ENCODE assay signal across 21 cellular contexts in genomic region chr19:50977626-50978025, GRCh38. TPM values are rescaled to one million over a fixed set of nuclear protein-coding genes. Genes with fewer than 3 reads are reported as not detected.
DNase-seq lines count a peak whose midpoint lies in the region; ATAC-seq and TF ChIP-seq lines count a peak whose summit lies in the region.
"Had no signal": no experiment of that assay in that cellular context is flagged by ENCODE, and none has a peak within 500 bp of the region (broad histone marks: within the 10 kb centered on the region; RNA-seq: fewer than 3 reads in every experiment).

No MANE protein-coding gene starts in this region.

- no peak overlapping the region for H4K8ac ChIP-seq in trophoblast cell (ENCODE audit: low read depth, low read length)

- no peak overlapping the region for H3K18ac ChIP-seq in trophoblast cell (ENCODE audit: low read length)

- H3K9ac ChIP-seq in HCT116 (ENCODE audit: low read length): no peak overlapping the region
- no peak overlapping the region for H3K9ac ChIP-seq in trophoblast cell (ENCODE audit: low read length)
- H3K9ac ChIP-seq: BLaER1 treated with 17β-estradiol and CSF1 and Interleukin-3, amounts not matched to agents 10 nM and 100 nM had no signal

- WGBS in trophoblast cell (ENCODE audit: extremely low coverage, insufficient coverage, insufficient read length): no CpG with 5 or more reads among the region's 4 CpGs

- no peak overlapping the region for H3K4ac ChIP-seq in trophoblast cell (ENCODE audit: low read depth, low read length)

- BruUV-seq in HCT116 (replicated peaks; lab: Mats Ljungman, UMichigan): no TSS peak

- RAD21 ChIA-PET in HCT116 (lab: Charles Lee; ENCODE audit: low non-redundant PET in 1 of 2, low total read pairs in 2 of 2, uncharacterized antibody in 2 of 2, unreplicated experiment in 2 of 2): interaction anchor here in 1 of 2 experiments (0.7 kb wide), 1 partner anchor 39 kb away, joined by 3 read pairs; no protein-coding TSS in a partner anchor

- H2BK12ac ChIP-seq in trophoblast cell (ENCODE audit: low read length): peak overlapping the region; percentile 59

- no peaks in the 10 kb centered on the region for H3K9me2 ChIP-seq in HCT116 (ENCODE audit: insufficient read depth)

- peaks cover 8% of the 10 kb centered on the region for H3K79me1 ChIP-seq in trophoblast cell (ENCODE audit: low read length)

- no peaks in the 10 kb centered on the region for H3K9me3 ChIP-seq in HCT116 (ENCODE audit: control insufficient read depth in 1 of 2, insufficient read depth in 1 of 2, low read depth in 1 of 2, low read length in 2 of 2)
- peaks cover 2% of the 10 kb centered on the region for H3K9me3 ChIP-seq in trophoblast cell (ENCODE audit: insufficient read depth, low read depth, low read length)
- H3K9me3 ChIP-seq: BLaER1 treated with 17β-estradiol and CSF1 and Interleukin-3, amounts not matched to agents 10 nM and 100 nM; HAP-1 had no signal

- H3K36me3 Mint-ChIP-seq in activated T-cell treated with anti-CD3 and anti-CD28 coated beads, Interleukin-2, amount 50 U/mL, for 72 hours (ENCODE audit: insufficient read depth in 2 of 2): no peaks in the 10 kb centered on the region
- H3K36me3 Mint-ChIP-seq in activated T-helper 17 cell treated with anti-CD3 and anti-CD28 coated beads, Interleukin-2, amount 50 U/mL, for 72 hours (ENCODE audit: low read depth): no peaks in the 10 kb centered on the region
- H3K36me3 Mint-ChIP-seq: CD4-positive, CD25-positive, alpha-beta regulatory T cell had no signal

- H2AFZ ChIP-seq in HCT116 (ENCODE audit: low read depth, low read length, poor library complexity, severe bottlenecking) (no peak overlapping the region), trophoblast cell (ENCODE audit: insufficient read depth, low read length, poor library complexity) (no peak overlapping the region)

- no peak overlapping the region for H2BK120ac ChIP-seq in trophoblast cell (ENCODE audit: insufficient read depth, low read length, poor library complexity)

- H3K9me3 Mint-ChIP-seq in activated T-cell treated with anti-CD3 and anti-CD28 coated beads, Interleukin-2, amount 50 U/mL, for 72 hours: no peaks in the 10 kb centered on the region
- H3K9me3 Mint-ChIP-seq in activated T-helper 17 cell treated with anti-CD3 and anti-CD28 coated beads, Interleukin-2, amount 50 U/mL, for 72 hours: no peaks in the 10 kb centered on the region

- H3K4me2 ChIP-seq in HCT116 (ENCODE audit: low read length) (peak overlapping the region; percentile 35), trophoblast cell (ENCODE audit: low read length) (no peak overlapping the region)
- H3K4me2 ChIP-seq: BLaER1 treated with 17β-estradiol and CSF1 and Interleukin-3, amounts not matched to agents 10 nM and 100 nM had no signal

- no peak overlapping the region for H3K23ac ChIP-seq in trophoblast cell (ENCODE audit: low read length)

- no peak overlapping the region for H3K4me3 Mint-ChIP-seq in activated T-cell treated with anti-CD3 and anti-CD28 coated beads, Interleukin-2, amount 50 U/mL, for 72 hours
- no peak overlapping the region for H3K4me3 Mint-ChIP-seq in activated T-helper 17 cell treated with anti-CD3 and anti-CD28 coated beads, Interleukin-2, amount 50 U/mL, for 72 hours
- H3K4me3 Mint-ChIP-seq: CD4-positive, CD25-positive, alpha-beta regulatory T cell; HFFc6 had no signal

- H3K27me3 ChIP-seq in HCT116 (ENCODE audit: insufficient read depth, low read length) (no peaks in the 10 kb centered on the region), trophoblast cell (ENCODE audit: insufficient read depth, low read length) (no peaks in the 10 kb centered on the region)

- no peak overlapping the region for H3K14ac ChIP-seq in trophoblast cell (ENCODE audit: low read length)

- TF ChIP-seq RAD21 in HCT116 (IDR thresholded peaks at IDR 0.05; ENCODE audit: low read depth): no peak

- no peak overlapping the region for H4K91ac ChIP-seq in trophoblast cell (ENCODE audit: low read depth, low read length)

- no peaks in the 10 kb centered on the region for H3K36me3 ChIP-seq in HCT116 (ENCODE audit: control insufficient read depth in 1 of 2, insufficient read depth in 2 of 2, low read length in 2 of 2)
- H3K36me3 ChIP-seq in trophoblast cell (ENCODE audit: control insufficient read depth in 1 of 2, insufficient read depth in 2 of 2, low read length in 2 of 2): no peaks in the 10 kb centered on the region
- H3K36me3 ChIP-seq: BLaER1 treated with 17β-estradiol and CSF1 and Interleukin-3, amounts not matched to agents 10 nM and 100 nM; HAP-1 had no signal

- ATAC-seq in HCT116: peak; percentile 39
- no peak for ATAC-seq in activated T-cell treated with anti-CD3 and anti-CD28 coated beads, Interleukin-2, amount 50 U/mL, for 72 hours (replicated peaks in 1 of 2)
- ATAC-seq in GM19023 (IDR thresholded peaks at IDR 0.05; ENCODE audit: unreplicated experiment): no peak
- no peak for ATAC-seq in activated T-helper 17 cell treated with anti-CD3 and anti-CD28 coated beads, Interleukin-2, amount 50 U/mL, for 72 hours (replicated peaks)
- ATAC-seq: GM12878 had no signal

- TF ChIP-seq CTCF in HCT116 (IDR thresholded peaks at IDR 0.05 in 2 of 3, conservative IDR thresholded peaks at IDR 0.05 in 1 of 3; ENCODE audit: borderline replicate concordance in 1 of 3, insufficient read depth in 1 of 3, low read depth in 2 of 3, low read length in 2 of 3): no peak

- no peak overlapping the region for H4K12ac ChIP-seq in trophoblast cell (ENCODE audit: low read depth, low read length)

- POLR2A ChIA-PET in HCT116 (lab: Charles Lee): interaction anchor here (0.9 kb wide), 1 partner anchor 15 kb away, joined by 3 read pairs; no protein-coding TSS in a partner anchor

- intact Hi-C loops in HCT116 (cut with micrococcal nuclease): no loop called here

- H3K79me2 ChIP-seq in HCT116 (ENCODE audit: insufficient read depth, low read length) (no peaks in the 10 kb centered on the region), trophoblast cell (ENCODE audit: control insufficient read depth, insufficient read depth, low read length, poor library complexity) (no peaks in the 10 kb centered on the region)

- no peak overlapping the region for H3K27ac Mint-ChIP-seq in activated T-cell treated with anti-CD3 and anti-CD28 coated beads, Interleukin-2, amount 50 U/mL, for 72 hours
- no peak overlapping the region for H3K27ac Mint-ChIP-seq in activated T-helper 17 cell treated with anti-CD3 and anti-CD28 coated beads, Interleukin-2, amount 50 U/mL, for 72 hours
- H3K27ac Mint-ChIP-seq: HFFc6 had no signal

- DNase-seq in HCT116 (ENCODE audit: low read depth, low spot score) (peak; percentile 45), SW480 (ENCODE audit: low spot score) (peak; percentile 90), medulla oblongata (ENCODE audit: extremely low spot score) (peak; percentile 40), trophoblast cell (no peak), RPMI8226 (no peak)
- DNase-seq in activated T-cell treated with anti-CD3 and anti-CD28 coated beads, Interleukin-2, amount 50 U/mL, for 72 hours: no peak
- DNase-seq: ACHN; Calu3; CD4-positive, CD25-positive, alpha-beta regulatory T cell; DMS 273 treated with DMSO at 0.1 percent for 48 hours; GOT3; HFFc6; IMR-90 had no signal

- no peaks in the 10 kb centered on the region for H4K20me1 ChIP-seq in HCT116 (ENCODE audit: insufficient read depth)
- H4K20me1 ChIP-seq: BLaER1 treated with 17β-estradiol and CSF1 and Interleukin-3, amounts not matched to agents 10 nM and 100 nM had no signal

- H2AK5ac ChIP-seq in trophoblast cell (ENCODE audit: low read length): no peak overlapping the region

- no peak overlapping the region for H3K4me3 ChIP-seq in HCT116 (replicated peaks in 1 of 2; ENCODE audit: low read depth in 1 of 2, low read length in 2 of 2)
- H3K4me3 ChIP-seq in trophoblast cell (ENCODE audit: low read depth, low read length): no peak overlapping the region
- H3K4me3 ChIP-seq: BLaER1 treated with 17β-estradiol and CSF1 and Interleukin-3, amounts not matched to agents 10 nM and 100 nM; GM12878; HAP-1 had no signal

- H3K4me1 Mint-ChIP-seq in activated T-cell treated with anti-CD3 and anti-CD28 coated beads, Interleukin-2, amount 50 U/mL, for 72 hours (ENCODE audit: low read depth): no peaks in the 10 kb centered on the region
- no peaks in the 10 kb centered on the region for H3K4me1 Mint-ChIP-seq in activated T-helper 17 cell treated with anti-CD3 and anti-CD28 coated beads, Interleukin-2, amount 50 U/mL, for 72 hours
- H3K4me1 Mint-ChIP-seq: CD4-positive, CD25-positive, alpha-beta regulatory T cell had no signal

- H3K4me1 ChIP-seq in HCT116 (ENCODE audit: control insufficient read depth in 1 of 2, insufficient read depth in 2 of 2, low read length in 2 of 2) (peaks cover 38 to 85% of the 10 kb centered on the region in 2 experiments), trophoblast cell (ENCODE audit: control insufficient read depth in 1 of 2, insufficient read depth in 2 of 2, low read length in 2 of 2) (peaks cover 14 to 21% of the 10 kb centered on the region in 2 experiments)
- H3K4me1 ChIP-seq: BLaER1 treated with 17β-estradiol and CSF1 and Interleukin-3, amounts not matched to agents 10 nM and 100 nM; HAP-1 had no signal

- peaks cover 61% of the 10 kb centered on the region for H3K27me3 Mint-ChIP-seq in activated T-cell treated with anti-CD3 and anti-CD28 coated beads, Interleukin-2, amount 50 U/mL, for 72 hours (ENCODE audit: low read depth)
- H3K27me3 Mint-ChIP-seq in activated T-helper 17 cell treated with anti-CD3 and anti-CD28 coated beads, Interleukin-2, amount 50 U/mL, for 72 hours: peaks cover 53% of the 10 kb centered on the region

- H3K27ac ChIP-seq in HCT116 (ENCODE audit: low read depth, low read length): no peak overlapping the region
- H3K27ac ChIP-seq in trophoblast cell (ENCODE audit: low read depth, low read length): no peak overlapping the region
- H3K27ac ChIP-seq: BLaER1 treated with 17β-estradiol and CSF1 and Interleukin-3, amounts not matched to agents 10 nM and 100 nM had no signal

- no peak overlapping the region for H2BK5ac ChIP-seq in trophoblast cell (ENCODE audit: low read depth, low read length, poor library complexity)

- TF ChIP-seq POLR2A in HCT116 (IDR thresholded peaks at IDR 0.05; ENCODE audit: borderline replicate concordance, extremely low read depth, insufficient read depth, insufficient read length): no peak

- CTCF ChIA-PET in HCT116 (lab: Charles Lee): no interaction called here

RNA-seq across cellular contexts. Expression of gene KLK7, which starts 6.1 kb away (rescaled TPM):
- 30.5 TPM for total RNA-seq in HCT116 (2021; ENCODE audit: unreplicated experiment)
- 31.4 and 34.2 TPM in 2 replicates for polyA plus RNA-seq in HCT116 (2012)
- 0.21 and 0.26 TPM in 2 replicates for polyA plus RNA-seq in trophoblast cell (2013)
- not detected for total RNA-seq in activated T-cell treated with anti-CD3 and anti-CD28 coated beads, Interleukin-2, amount 50 U/mL, for 72 hours
- total RNA-seq in activated T-helper 17 cell treated with anti-CD3 and anti-CD28 coated beads, Interleukin-2, amount 50 U/mL, for 72 hours: not detected
- total RNA-seq: A172; CD4-positive, CD25-positive, alpha-beta regulatory T cell; Daoy; G401; GM12878; HFFc6; IMR-90 had no signal
- polyA plus RNA-seq: CD4-positive, CD25-positive, alpha-beta regulatory T cell; GM12878; IMR-90 had no signal

RNA-seq across cellular contexts. Expression of gene KLK6, which starts 8.2 kb away (rescaled TPM):
- 40.5 TPM for total RNA-seq in HCT116 (2021; ENCODE audit: unreplicated experiment)
- 72.9 and 87.4 TPM in 2 replicates for polyA plus RNA-seq in HCT116 (2012)
- 59.8 and 62.6 TPM in 2 replicates for polyA plus RNA-seq in trophoblast cell (2013)
- total RNA-seq in activated T-cell treated with anti-CD3 and anti-CD28 coated beads, Interleukin-2, amount 50 U/mL, for 72 hours: not detected
- not detected for total RNA-seq in activated T-helper 17 cell treated with anti-CD3 and anti-CD28 coated beads, Interleukin-2, amount 50 U/mL, for 72 hours
- total RNA-seq: CD4-positive, CD25-positive, alpha-beta regulatory T cell; Daoy; G401; GM12878; HFFc6; IMR-90 had no signal
- polyA plus RNA-seq: CD4-positive, CD25-positive, alpha-beta regulatory T cell; GM12878; IMR-90 had no signal

RNA-seq across cellular contexts. Expression of gene KLK8, which starts 23.8 kb away (rescaled TPM):
- total RNA-seq in HCT116 (2021; ENCODE audit: unreplicated experiment): 92.8 TPM
- 149 and 150 TPM in 2 replicates for polyA plus RNA-seq in HCT116 (2012)
- 1.6 TPM in 2 replicates for polyA plus RNA-seq in trophoblast cell (2013)
- not detected for total RNA-seq in activated T-cell treated with anti-CD3 and anti-CD28 coated beads, Interleukin-2, amount 50 U/mL, for 72 hours
- total RNA-seq in activated T-helper 17 cell treated with anti-CD3 and anti-CD28 coated beads, Interleukin-2, amount 50 U/mL, for 72 hours: not detected
- total RNA-seq: A172; CD4-positive, CD25-positive, alpha-beta regulatory T cell; Daoy; G401; GM12878; HFFc6; IMR-90 had no signal
- polyA plus RNA-seq: CD4-positive, CD25-positive, alpha-beta regulatory T cell; GM12878; IMR-90 had no signal

RNA-seq across cellular contexts. Expression of gene KLK5, which starts 24.8 kb away (rescaled TPM):
- total RNA-seq in HCT116 (2021; ENCODE audit: unreplicated experiment): 1.2 TPM
- 4.4 and 5.8 TPM in 2 replicates for polyA plus RNA-seq in HCT116 (2012)
- polyA plus RNA-seq in trophoblast cell (2013): 0.10 and 0.14 TPM in 2 replicates
- not detected for total RNA-seq in activated T-cell treated with anti-CD3 and anti-CD28 coated beads, Interleukin-2, amount 50 U/mL, for 72 hours
- total RNA-seq in activated T-helper 17 cell treated with anti-CD3 and anti-CD28 coated beads, Interleukin-2, amount 50 U/mL, for 72 hours: not detected
- total RNA-seq: A172; CD4-positive, CD25-positive, alpha-beta regulatory T cell; Daoy; GM12878; HFFc6; IMR-90 had no signal
- polyA plus RNA-seq: CD4-positive, CD25-positive, alpha-beta regulatory T cell; IMR-90 had no signal

RNA-seq across cellular contexts. Expression of gene KLK10, which starts 41.9 kb away (rescaled TPM):
- total RNA-seq in HCT116 (2021; ENCODE audit: unreplicated experiment): 33.6 TPM
- polyA plus RNA-seq in HCT116 (2012): 37.4 and 37.8 TPM in 2 replicates
- 0.79 and 0.94 TPM in 2 replicates for polyA plus RNA-seq in trophoblast cell (2013)
- total RNA-seq in activated T-cell treated with anti-CD3 and anti-CD28 coated beads, Interleukin-2, amount 50 U/mL, for 72 hours: not detected
- total RNA-seq in activated T-helper 17 cell treated with anti-CD3 and anti-CD28 coated beads, Interleukin-2, amount 50 U/mL, for 72 hours: not detected
- total RNA-seq: A172; CD4-positive, CD25-positive, alpha-beta regulatory T cell; Daoy; G401; GM12878; HFFc6; IMR-90 had no signal
- polyA plus RNA-seq: CD4-positive, CD25-positive, alpha-beta regulatory T cell; GM12878; IMR-90 had no signal

Comparison
In these comparisons a context has a peak if more than half of its experiments do, and no peak if none do; other contexts are left out.
1. DNase-seq: peak in HCT116 (single experiment), SW480 (single experiment) and medulla oblongata (single experiment); none in trophoblast cell (0 of 2), activated T-cell treated with anti-CD3 and anti-CD28 coated beads, Interleukin-2, amount 50 U/mL, for 72 hours (0 of 2) and RPMI8226 (single experiment).
2. RNA of gene KLK7, which starts 6.1 kb away (total RNA-seq): 30.5 TPM in HCT116 (single experiment); not detected in activated T-cell treated with anti-CD3 and anti-CD28 coated beads, Interleukin-2, amount 50 U/mL, for 72 hours and not detected in activated T-helper 17 cell treated with anti-CD3 and anti-CD28 coated beads, Interleukin-2, amount 50 U/mL, for 72 hours; every median in the first group is over 10 times any median in the second.
3. RNA of gene KLK6, which starts 8.2 kb away (total RNA-seq): 40.5 TPM in HCT116 (single experiment); not detected in activated T-helper 17 cell treated with anti-CD3 and anti-CD28 coated beads, Interleukin-2, amount 50 U/mL, for 72 hours and not detected in activated T-cell treated with anti-CD3 and anti-CD28 coated beads, Interleukin-2, amount 50 U/mL, for 72 hours; every median in the first group is over 10 times any median in the second.
4. RNA of gene KLK8, which starts 23.8 kb away (total RNA-seq): 92.8 TPM in HCT116 (single experiment); not detected in activated T-cell treated with anti-CD3 and anti-CD28 coated beads, Interleukin-2, amount 50 U/mL, for 72 hours and not detected in activated T-helper 17 cell treated with anti-CD3 and anti-CD28 coated beads, Interleukin-2, amount 50 U/mL, for 72 hours; every median in the first group is over 10 times any median in the second.